In the genomic region with DNA sequence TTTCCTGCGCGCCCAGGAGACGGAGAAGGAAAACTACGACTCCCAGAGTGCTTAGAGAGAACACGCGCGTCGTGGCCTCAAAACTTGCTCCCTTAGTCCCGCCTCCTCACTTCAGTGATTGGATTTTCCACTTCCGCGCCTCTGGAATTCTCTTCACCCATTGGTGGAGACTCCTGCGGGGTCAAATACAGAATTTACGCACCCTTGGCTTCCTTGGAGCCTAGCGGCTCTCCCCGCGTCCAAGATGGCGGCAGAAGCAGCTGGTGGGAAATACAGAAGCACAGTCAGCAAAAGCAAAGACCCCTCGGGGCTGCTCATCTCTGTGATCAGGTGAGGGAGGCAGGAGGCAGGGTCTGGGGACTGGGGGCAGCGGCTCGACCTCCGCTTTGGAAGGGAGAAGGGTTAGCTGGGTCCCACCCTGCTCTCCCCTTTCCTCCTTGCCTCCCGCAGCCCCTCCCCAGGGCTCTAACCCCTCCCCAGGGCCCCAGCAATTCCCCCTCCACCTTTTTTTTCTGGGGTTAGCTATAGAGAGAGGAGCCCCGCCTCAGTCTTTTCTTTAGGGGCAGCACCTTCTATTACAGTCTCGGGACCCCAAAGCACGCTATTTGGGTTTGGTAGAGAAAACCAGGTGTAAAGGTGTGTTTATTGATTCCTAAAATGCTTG, we compare ENCODE assay signal across 8 cellular contexts. TPM values are rescaled to one million over a fixed set of nuclear protein-coding genes. Genes with fewer than 3 reads are reported as not detected.
DNase-seq lines count a peak whose midpoint lies in the region; ATAC-seq and TF ChIP-seq lines count a peak whose summit lies in the region.

A gene (plus strand): TSS at position 221 of the 664 bp plus-strand sequence.

- peak within 1 kb of the TSS; percentile 75 to 89 for H3K4me3 ChIP-seq in mucosa of rectum (ENCODE audit: low read length in 2 of 2)

- no peaks in the 10 kb centered on the region for H3K27me3 Mint-ChIP-seq in activated T-cell treated with anti-CD3 and anti-CD28 coated beads, Interleukin-2, amount 50 U/mL, for 24 hours

- DNase-seq in DMS153 treated with DMSO at 0.1 percent for 48 hours (lab: John Stamatoyannopoulos, UW; ENCODE audit: unreplicated experiment) (peak; percentile 97), KBM-7 (peak; percentile 99), erythroblast (lab: John Stamatoyannopoulos, UW) (peak; percentile 97 to 98)
- DNase-seq in activated T-cell treated with anti-CD3 and anti-CD28 coated beads, Interleukin-2, amount 50 U/mL, for 24 hours, result peak; percentile 88
- DNase-seq in stimulated activated CD8-positive, alpha-beta memory T cell treated with anti-CD3 and anti-CD28 coated beads, Interleukin-4, amount 100 ng/mL, for 48 hours, result peak; percentile 88

- peak within 1 kb of the TSS; percentile 33 to 66 for H3K27ac ChIP-seq in mucosa of rectum (ENCODE audit: low read depth in 2 of 2, low read length in 2 of 2)

- H3K4me1 Mint-ChIP-seq in activated T-cell treated with anti-CD3 and anti-CD28 coated beads, Interleukin-2, amount 50 U/mL, for 24 hours (ENCODE audit: low read depth), result peaks cover 39% of the 10 kb centered on the region

- no peaks in the 10 kb centered on the region for H3K27me3 ChIP-seq in mucosa of rectum (ENCODE audit: control insufficient read depth in 2 of 2, insufficient read depth in 2 of 2, low read length in 2 of 2)

- H3K4me3 Mint-ChIP-seq in activated T-cell treated with anti-CD3 and anti-CD28 coated beads, Interleukin-2, amount 50 U/mL, for 24 hours, result peak within 1 kb of the TSS; percentile 93

- in situ Hi-C loops in KBM-7 (cut with MboI; ENCODE audit: low pct_unique_long_range_greater_than_20kb, low sequenced_read_pairs), result no loop called here

- H3K4me1 ChIP-seq in mucosa of rectum (ENCODE audit: control insufficient read depth in 2 of 2, insufficient read depth in 2 of 2, low read length in 2 of 2), result peaks cover 0 to 4% of the 10 kb centered on the region in 2 donors

- TF ChIP-seq POLR2A in erythroblast (IDR thresholded peaks at IDR 0.05; ENCODE audit: low read length), result peak; percentile 78

- no peaks in the 10 kb centered on the region for H3K9me3 Mint-ChIP-seq in activated T-cell treated with anti-CD3 and anti-CD28 coated beads, Interleukin-2, amount 50 U/mL, for 24 hours

- H3K27ac Mint-ChIP-seq in activated T-cell treated with anti-CD3 and anti-CD28 coated beads, Interleukin-2, amount 50 U/mL, for 24 hours, result peak within 1 kb of the TSS; percentile 95

- H3K9me3 ChIP-seq in mucosa of rectum (ENCODE audit: control insufficient read depth in 2 of 2, low read length in 2 of 2), result no peaks in the 10 kb centered on the region

- H3K36me3 Mint-ChIP-seq in activated T-cell treated with anti-CD3 and anti-CD28 coated beads, Interleukin-2, amount 50 U/mL, for 24 hours (ENCODE audit: low read depth), result peaks cover 28% of the 10 kb centered on the region

- peak; percentile 99 for ATAC-seq in GM21717 (IDR thresholded peaks at IDR 0.05; ENCODE audit: unreplicated experiment)

- H3K36me3 ChIP-seq in mucosa of rectum (ENCODE audit: control insufficient read depth in 2 of 2, insufficient read depth in 2 of 2, low read length in 2 of 2), result no peaks in the 10 kb centered on the region

- peak within 1 kb of the TSS; percentile 70 to 87 for H3K9ac ChIP-seq in mucosa of rectum (ENCODE audit: low read depth in 1 of 2, low read length in 2 of 2)

TF ChIP-seq in PFSK-1, 5 proteins besides CTCF, POLR2A, EP300 and RAD21:
- TF ChIP-seq TAF1 (IDR thresholded peaks at IDR 0.05; ENCODE audit: borderline replicate concordance, insufficient read depth, low read length) (peak; percentile 65; the same call in 1 of the 2 replicates), FOXP2 (optimal IDR thresholded peaks at IDR 0.05; ENCODE audit: borderline replicate concordance, extremely low read depth, extremely low read length, insufficient read depth) (no peak), POLR2AphosphoS5 (IDR thresholded peaks at IDR 0.05; ENCODE audit: low read depth, low read length) (peak; percentile 90), SIN3A (IDR thresholded peaks at IDR 0.05; ENCODE audit: borderline replicate concordance, insufficient read depth, low read length) (no peak)
- TF ChIP-seq, protein P1, sequence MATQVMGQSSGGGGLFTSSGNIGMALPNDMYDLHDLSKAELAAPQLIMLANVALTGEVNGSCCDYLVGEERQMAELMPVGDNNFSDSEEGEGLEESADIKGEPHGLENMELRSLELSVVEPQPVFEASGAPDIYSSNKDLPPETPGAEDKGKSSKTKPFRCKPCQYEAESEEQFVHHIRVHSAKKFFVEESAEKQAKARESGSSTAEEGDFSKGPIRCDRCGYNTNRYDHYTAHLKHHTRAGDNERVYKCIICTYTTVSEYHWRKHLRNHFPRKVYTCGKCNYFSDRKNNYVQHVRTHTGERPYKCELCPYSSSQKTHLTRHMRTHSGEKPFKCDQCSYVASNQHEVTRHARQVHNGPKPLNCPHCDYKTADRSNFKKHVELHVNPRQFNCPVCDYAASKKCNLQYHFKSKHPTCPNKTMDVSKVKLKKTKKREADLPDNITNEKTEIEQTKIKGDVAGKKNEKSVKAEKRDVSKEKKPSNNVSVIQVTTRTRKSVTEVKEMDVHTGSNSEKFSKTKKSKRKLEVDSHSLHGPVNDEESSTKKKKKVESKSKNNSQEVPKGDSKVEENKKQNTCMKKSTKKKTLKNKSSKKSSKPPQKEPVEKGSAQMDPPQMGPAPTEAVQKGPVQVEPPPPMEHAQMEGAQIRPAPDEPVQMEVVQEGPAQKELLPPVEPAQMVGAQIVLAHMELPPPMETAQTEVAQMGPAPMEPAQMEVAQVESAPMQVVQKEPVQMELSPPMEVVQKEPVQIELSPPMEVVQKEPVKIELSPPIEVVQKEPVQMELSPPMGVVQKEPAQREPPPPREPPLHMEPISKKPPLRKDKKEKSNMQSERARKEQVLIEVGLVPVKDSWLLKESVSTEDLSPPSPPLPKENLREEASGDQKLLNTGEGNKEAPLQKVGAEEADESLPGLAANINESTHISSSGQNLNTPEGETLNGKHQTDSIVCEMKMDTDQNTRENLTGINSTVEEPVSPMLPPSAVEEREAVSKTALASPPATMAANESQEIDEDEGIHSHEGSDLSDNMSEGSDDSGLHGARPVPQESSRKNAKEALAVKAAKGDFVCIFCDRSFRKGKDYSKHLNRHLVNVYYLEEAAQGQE (IDR thresholded peaks at IDR 0.05; ENCODE audit: insufficient read depth in 1 of 2, low read depth in 2 of 2, low read length in 2 of 2), result no peak

RNA-seq across cellular contexts. Expression of the gene that starts here (rescaled TPM):
- 31.3 TPM for polyA plus RNA-seq in PFSK-1 (2012; ENCODE audit: insufficient read length, low read depth)

Comparison
In these comparisons a context has a peak if more than half of its experiments do, and no peak if none do; other contexts are left out.
1. Peak in every context shown above with its lines: DNase-seq, ATAC-seq, H3K4me3 ChIP-seq and H3K27ac ChIP-seq.